8 cellular contexts compared by ENCODE assay signal in genomic region chr10:84264611-84265141, GRCh38. TPM values are rescaled to one million over a fixed set of nuclear protein-coding genes. Genes with fewer than 3 reads are reported as not detected.
A peak's percentile ranks its signal among the peaks of the same experiment; 100 is the strongest.
DNase-seq lines count a peak whose midpoint lies in the region; ATAC-seq and TF ChIP-seq lines count a peak whose summit lies in the region.

No MANE protein-coding gene starts in this region.

- peaks cover 3% of the 10 kb centered on the region for H3K27me3 Mint-ChIP-seq in GM23338 (ENCODE audit: insufficient read depth, low read depth, poor library complexity)

- no peak overlapping the region for H3K9ac ChIP-seq in Karpas-422 (ENCODE audit: low read length)
- no peak overlapping the region for H3K9ac ChIP-seq in parathyroid adenoma

- H3K27me3 ChIP-seq in GM06990 (replicated peaks; ENCODE audit: control insufficient read depth, insufficient read depth, low read length) (no peaks in the 10 kb centered on the region; the same call in 1 of the 2 replicates), GM23338 (ENCODE audit: insufficient read depth) (no peaks in the 10 kb centered on the region), Karpas-422 (ENCODE audit: low read length) (no peaks in the 10 kb centered on the region), RWPE2 (ENCODE audit: insufficient read depth, poor library complexity, severe bottlenecking) (peaks cover 3% of the 10 kb centered on the region), parathyroid adenoma (ENCODE audit: control insufficient read depth, insufficient read depth, low read length) (no peaks in the 10 kb centered on the region), transverse colon (no peaks in the 10 kb centered on the region)

- no peak for TF ChIP-seq EP300 in transverse colon (IDR thresholded peaks at IDR 0.05; ENCODE audit: low read depth)

- H3K4me3 Mint-ChIP-seq in GM23338, result no peak overlapping the region

- in situ Hi-C loops in transverse colon (cut with MboI; ENCODE audit: low pct_ligation_motif_present in 1 of 4, low pct_unique_long_range_greater_than_20kb in 1 of 4, low sequenced_read_pairs in 3 of 4), result loop anchor here (5.0 to 10.0 kb wide), 3 partner anchors 268 to 273 kb away; no protein-coding TSS in a partner anchor

- H3K4me2 ChIP-seq in GM23338 (peak overlapping the region; percentile 59; the same call in 1 of the 2 replicates), Karpas-422 (ENCODE audit: low read depth, low read length, poor library complexity, severe bottlenecking) (no peak overlapping the region), parathyroid adenoma (ENCODE audit: low read length) (no peak overlapping the region)

- no peaks in the 10 kb centered on the region for H3K9me2 ChIP-seq in GM23338 (ENCODE audit: insufficient read depth)
- H3K9me2 ChIP-seq in Karpas-422 (replicated peaks; ENCODE audit: insufficient read depth, low read length), result no peaks in the 10 kb centered on the region

- WGBS in transverse colon (ENCODE audit: low coverage in 1 of 2), 2 donors, result 3 to 5% methylated on average over 5 to 11 of the region's 11 CpGs

- TF ChIP-seq POLR2A in transverse colon (IDR thresholded peaks at IDR 0.05), result no peak

- peaks cover 9% of the 10 kb centered on the region for H3K4me1 Mint-ChIP-seq in GM23338

- H3F3A ChIP-seq in GM23338 (replicated peaks; ENCODE audit: low read depth), result no peaks in the 10 kb centered on the region

- ATAC-seq in GM23338 (peak; percentile 96), RWPE2 (ENCODE audit: low read depth) (peak; percentile 90)

- H3K9me3 Mint-ChIP-seq in GM23338, result no peaks in the 10 kb centered on the region; the same call in 2 of the 3 replicates

- no peak overlapping the region for H3K4me3 ChIP-seq in GM06990 (replicated peaks; ENCODE audit: low read depth, low read length)
- no peak overlapping the region for H3K4me3 ChIP-seq in GM23338
- H3K4me3 ChIP-seq in Karpas-422 (ENCODE audit: low read length), result no peak overlapping the region
- no peak overlapping the region for H3K4me3 ChIP-seq in RWPE2 (ENCODE audit: severe bottlenecking)
- no peak overlapping the region for H3K4me3 ChIP-seq in parathyroid adenoma (ENCODE audit: low read depth, low read length)
- H3K4me3 ChIP-seq in transverse colon, result no peak overlapping the region

- no peaks in the 10 kb centered on the region for H3K36me3 ChIP-seq in GM06990 (ENCODE audit: control insufficient read depth, insufficient read depth, low read length)
- no peaks in the 10 kb centered on the region for H3K36me3 ChIP-seq in GM23338 (ENCODE audit: insufficient read depth)
- H3K36me3 ChIP-seq in Karpas-422 (ENCODE audit: insufficient read depth, low read length), result no peaks in the 10 kb centered on the region
- H3K36me3 ChIP-seq in RWPE2 (ENCODE audit: low read depth), result no peaks in the 10 kb centered on the region
- no peaks in the 10 kb centered on the region for H3K36me3 ChIP-seq in parathyroid adenoma (ENCODE audit: control insufficient read depth, insufficient read depth, low read length)
- H3K36me3 ChIP-seq in transverse colon, result no peaks in the 10 kb centered on the region

- no peaks in the 10 kb centered on the region for H3K9me3 ChIP-seq in Karpas-422 (ENCODE audit: low read length)
- H3K9me3 ChIP-seq in RWPE2 (ENCODE audit: severe bottlenecking), result no peaks in the 10 kb centered on the region
- no peaks in the 10 kb centered on the region for H3K9me3 ChIP-seq in parathyroid adenoma (ENCODE audit: control insufficient read depth, low read length)
- H3K9me3 ChIP-seq in transverse colon, result no peaks in the 10 kb centered on the region

- H3K4me1 ChIP-seq in GM23338 (ENCODE audit: insufficient read depth) (peaks cover 3% of the 10 kb centered on the region; the same call in 1 of the 2 replicates), Karpas-422 (ENCODE audit: low read length) (no peaks in the 10 kb centered on the region), RWPE2 (ENCODE audit: insufficient read depth, poor library complexity, severe bottlenecking) (peaks cover 3% of the 10 kb centered on the region), parathyroid adenoma (peaks cover 6% of the 10 kb centered on the region), transverse colon (no peaks in the 10 kb centered on the region)

- TF ChIP-seq CTCF in GM06990 (IDR thresholded peaks at IDR 0.05; ENCODE audit: insufficient read depth, low read length, poor library complexity, severe bottlenecking) (peak; percentile 94), GM23338 (conservative IDR thresholded peaks at IDR 0.05; ENCODE audit: low read depth in 2 of 2) (peak; percentile 87 to 99), RWPE2 (IDR thresholded peaks at IDR 0.05; ENCODE audit: poor library complexity, severe bottlenecking) (peak; percentile 91), parathyroid adenoma (IDR thresholded peaks at IDR 0.05) (peak; percentile 98), transverse colon (IDR thresholded peaks at IDR 0.05) (peak; percentile 87 to 93 (median 91))

- intact Hi-C loops in transverse colon (cut with DNase I; ENCODE audit: low total_unique reads), result loop anchor here (1.0 to 5.0 kb wide), 2 partner anchors 107 to 273 kb away; no protein-coding TSS in a partner anchor

- no peaks in the 10 kb centered on the region for H3K36me3 Mint-ChIP-seq in GM23338 (ENCODE audit: low read depth)

- no peaks in the 10 kb centered on the region for H3K79me2 ChIP-seq in GM23338 (replicated peaks; ENCODE audit: insufficient read depth)
- H3K79me2 ChIP-seq in Karpas-422 (ENCODE audit: low read length), result no peaks in the 10 kb centered on the region
- H3K79me2 ChIP-seq in parathyroid adenoma, result no peaks in the 10 kb centered on the region

- H3K27ac Mint-ChIP-seq in GM23338, result no peak overlapping the region

- DNase-seq in GM06990 (ENCODE audit: extremely low read depth, insufficient read length) (peak; percentile 35), GM23338 (ENCODE audit: low spot score) (peak; percentile 87), Karpas-422 (peak; percentile 72), RWPE2 (ENCODE audit: low spot score) (no peak), globus pallidus (ENCODE audit: low spot score) (peak; percentile 64), transverse colon (peak; percentile 70)
- peak; percentile 88 for DNase-seq in activated effector memory CD4-positive, alpha-beta T cell treated with anti-CD3 and anti-CD28 coated beads, Interleukin-2, amount 50 U/mL, for 16 hours

- H2AFZ ChIP-seq in GM23338 (no peak overlapping the region), Karpas-422 (ENCODE audit: low read length) (no peak overlapping the region), parathyroid adenoma (peak overlapping the region; percentile 44)

- H4K20me1 ChIP-seq in GM23338 (replicated peaks; ENCODE audit: insufficient read depth) (no peaks in the 10 kb centered on the region), Karpas-422 (ENCODE audit: insufficient read depth, low read depth, low read length) (no peaks in the 10 kb centered on the region)

- H3K27ac ChIP-seq in GM23338 (ENCODE audit: low read depth) (no peak overlapping the region), Karpas-422 (ENCODE audit: low read length) (no peak overlapping the region), RWPE2 (ENCODE audit: poor library complexity, severe bottlenecking) (no peak overlapping the region), parathyroid adenoma (no peak overlapping the region), transverse colon (no peak overlapping the region)

TF ChIP-seq in GM23338, 12 proteins besides CTCF, POLR2A, EP300 and RAD21 (continues in another document):
- TF ChIP-seq ZNF331 (CRISPR knock-in tag; IDR thresholded peaks at IDR 0.05; ENCODE audit: low read depth) (no peak), STAT1 (IDR thresholded peaks at IDR 0.05; ENCODE audit: unreplicated experiment) (no peak), POLR2AphosphoS5 (IDR thresholded peaks at IDR 0.05; ENCODE audit: low read depth) (no peak)
- TF ChIP-seq, protein P1, sequence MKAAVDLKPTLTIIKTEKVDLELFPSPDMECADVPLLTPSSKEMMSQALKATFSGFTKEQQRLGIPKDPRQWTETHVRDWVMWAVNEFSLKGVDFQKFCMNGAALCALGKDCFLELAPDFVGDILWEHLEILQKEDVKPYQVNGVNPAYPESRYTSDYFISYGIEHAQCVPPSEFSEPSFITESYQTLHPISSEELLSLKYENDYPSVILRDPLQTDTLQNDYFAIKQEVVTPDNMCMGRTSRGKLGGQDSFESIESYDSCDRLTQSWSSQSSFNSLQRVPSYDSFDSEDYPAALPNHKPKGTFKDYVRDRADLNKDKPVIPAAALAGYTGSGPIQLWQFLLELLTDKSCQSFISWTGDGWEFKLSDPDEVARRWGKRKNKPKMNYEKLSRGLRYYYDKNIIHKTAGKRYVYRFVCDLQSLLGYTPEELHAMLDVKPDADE (IDR thresholded peaks at IDR 0.05), result no peak

RNA-seq across cellular contexts. Expression of gene RGR, which starts 19.8 kb away (rescaled TPM):
- not detected in 2 replicates for total RNA-seq in GM23338 (2014; rRNA removed; shearing (Covaris generic))
- polyA plus RNA-seq in GM23338 (2016; fragmentation: Nextera tagmentation; extraction: Ambion mirVana), result not detected in 2 replicates
- not detected in 2 replicates for total RNA-seq in Karpas-422 (2014; rRNA removed; shearing (Covaris generic); ENCODE audit: low replicate concordance)
- 1 to 10 TPM in 3 of 4 donors, not detected in 1; 1.1 to 6.0 (median 1.2) TPM for total RNA-seq in transverse colon

RNA-seq across cellular contexts. Expression of gene LRIT1, which starts 23.3 kb away (rescaled TPM):
- total RNA-seq in GM23338 (2014; rRNA removed; shearing (Covaris generic)), result 0.07 TPM in 1 of 2 replicates, not detected in the other
- polyA plus RNA-seq in GM23338 (2016; fragmentation: Nextera tagmentation; extraction: Ambion mirVana), result not detected in 2 replicates
- total RNA-seq in Karpas-422 (2014; rRNA removed; shearing (Covaris generic); ENCODE audit: low replicate concordance), result not detected in 2 replicates
- not detected for total RNA-seq in transverse colon

RNA-seq across cellular contexts. Expression of gene LRIT2, which starts 39.3 kb away (rescaled TPM):
- not detected in 2 replicates for total RNA-seq in GM23338 (2014; rRNA removed; shearing (Covaris generic))
- polyA plus RNA-seq in GM23338 (2016; fragmentation: Nextera tagmentation; extraction: Ambion mirVana), result not detected in 2 replicates
- total RNA-seq in Karpas-422 (2014; rRNA removed; shearing (Covaris generic); ENCODE audit: low replicate concordance), result not detected in 2 replicates
- not detected for total RNA-seq in transverse colon
